Comparison of ENCODE assay signal across 8 cellular contexts in genomic region chr22:30424471-30425326, GRCh38. TPM values are rescaled to one million over a fixed set of nuclear protein-coding genes. Genes with fewer than 3 reads are reported as not detected.
DNase-seq lines count a peak whose midpoint lies in the region; ATAC-seq and TF ChIP-seq lines count a peak whose summit lies in the region.

No MANE protein-coding gene starts in this region.

- H3K4me3 ChIP-seq in Panc1 (ENCODE audit: low read depth in 2 of 2, low read length in 2 of 2) = peak overlapping the region; percentile 62 to 82

- in situ Hi-C loops in Panc1 (cut with HindIII; ENCODE audit: low pct_unique_long_range_greater_than_20kb, low sequenced_read_pairs) = no loop called here

- H3K4me3 Mint-ChIP-seq in activated CD4-positive, alpha-beta T cell treated with anti-CD3 and anti-CD28 coated beads, Interleukin-2, amount 10 ng/mL, durations not matched to agents 7 days and 5 days = peak overlapping the region; percentile 99
- peak overlapping the region; percentile 93 to 99 (median 99) for H3K4me3 Mint-ChIP-seq in naive B cell

- ATAC-seq in Panc1 = no peak
- ATAC-seq in naive B cell (ENCODE audit: low read depth in 2 of 2) = no peak
- ATAC-seq in GM19397 (IDR thresholded peaks at IDR 0.05; ENCODE audit: unreplicated experiment) = no peak

- peak; percentile 40 for DNase-seq in activated CD4-positive, alpha-beta T cell treated with anti-CD3 and anti-CD28 coated beads, Interleukin-2, amount 10 ng/mL, durations not matched to agents 7 days and 5 days
- no peak for DNase-seq in activated CD4-positive, alpha-beta T cell treated with anti-CD3 and anti-CD28 coated beads for 4 hours
- no peak for DNase-seq in Panc1 (ENCODE audit: low read depth, low spot score)
- peak; percentile 55 for DNase-seq in ecto neural progenitor cell (ENCODE audit: low spot score)
- no peak for DNase-seq in naive B cell
- no peak for DNase-seq in NCI-H524 treated with DMSO at 0.1 percent for 48 hours (lab: John Stamatoyannopoulos, UW)
- no peak for DNase-seq in 8988T

- H3K9me3 ChIP-seq in Panc1 (ENCODE audit: control insufficient read depth, insufficient read depth, low read depth, low read length) = no peaks in the 10 kb centered on the region

- no peak for TF ChIP-seq CTCF in Panc1 (IDR thresholded peaks at IDR 0.05)

- H3K27me3 ChIP-seq in Panc1 (ENCODE audit: control insufficient read depth, insufficient read depth, low read length) = no peaks in the 10 kb centered on the region

- peak overlapping the region; percentile 99 for H3K27ac Mint-ChIP-seq in activated CD4-positive, alpha-beta T cell treated with anti-CD3 and anti-CD28 coated beads, Interleukin-2, amount 10 ng/mL, durations not matched to agents 7 days and 5 days
- peak overlapping the region in 5 of 6 donors; percentile 49 to 99 (median 98) for H3K27ac Mint-ChIP-seq in naive B cell

- H3K4me1 Mint-ChIP-seq in activated CD4-positive, alpha-beta T cell treated with anti-CD3 and anti-CD28 coated beads, Interleukin-2, amount 10 ng/mL, durations not matched to agents 7 days and 5 days = peaks cover 61% of the 10 kb centered on the region
- H3K4me1 Mint-ChIP-seq in naive B cell = peaks cover 35 to 52% (median 48%) of the 10 kb centered on the region in 3 donors

- peak overlapping the region; percentile 88 for H3K27ac ChIP-seq in Panc1 (ENCODE audit: low read length)

- CTCF ChIA-PET in activated CD4-positive, alpha-beta T cell treated with anti-CD3 and anti-CD28 coated beads, Interleukin-2, amount 10 ng/mL, durations not matched to agents 7 days and 5 days (lab: Charles Lee) = interaction anchor here (0.5 to 7.4 kb wide), 19 partner anchors 10 to 391 kb away, joined by 3 to 91 read pairs (median 6); partner anchors contain the start of genes CASTOR1, CCDC157, RNF215 and SEC14L2
- CTCF ChIA-PET in Panc1 (lab: Charles Lee) = interaction anchor here (0.7 to 1.2 kb wide), 2 partner anchors 28 to 33 kb away, joined by 4 read pairs; partner anchors contain the start of gene SEC14L2

- intact Hi-C loops in Panc1 (cut with micrococcal nuclease; ENCODE audit: unreplicated experiment) = no loop called here

- no peaks in the 10 kb centered on the region for H3K27me3 Mint-ChIP-seq in activated CD4-positive, alpha-beta T cell treated with anti-CD3 and anti-CD28 coated beads, Interleukin-2, amount 10 ng/mL, durations not matched to agents 7 days and 5 days
- H3K27me3 Mint-ChIP-seq in naive B cell = no peaks in the 10 kb centered on the region

- peaks cover 24% of the 10 kb centered on the region for H3K4me1 ChIP-seq in Panc1 (ENCODE audit: control insufficient read depth, insufficient read depth, low read length)

- no peaks in the 10 kb centered on the region; the same call in 1 of the 2 replicates for H3K36me3 ChIP-seq in Panc1 (ENCODE audit: control insufficient read depth, insufficient read depth, low read length)

- BruUV-seq in Panc1 (replicated peaks; lab: Mats Ljungman, UMichigan) = no TSS peak

- no peaks in the 10 kb centered on the region for H3K9me3 Mint-ChIP-seq in activated CD4-positive, alpha-beta T cell treated with anti-CD3 and anti-CD28 coated beads, Interleukin-2, amount 10 ng/mL, durations not matched to agents 7 days and 5 days
- no peaks in the 10 kb centered on the region for H3K9me3 Mint-ChIP-seq in naive B cell

- H3K36me3 Mint-ChIP-seq in activated CD4-positive, alpha-beta T cell treated with anti-CD3 and anti-CD28 coated beads, Interleukin-2, amount 10 ng/mL, durations not matched to agents 7 days and 5 days (ENCODE audit: low read depth) = peaks cover 35% of the 10 kb centered on the region
- H3K36me3 Mint-ChIP-seq in naive B cell = no peaks in the 10 kb centered on the region

- POLR2A ChIA-PET in activated CD4-positive, alpha-beta T cell treated with anti-CD3 and anti-CD28 coated beads, Interleukin-2, amount 10 ng/mL, durations not matched to agents 7 days and 5 days (lab: Charles Lee) = interaction anchor here (0.7 to 1.0 kb wide), 2 partner anchors 15 to 28 kb away, joined by 3 to 4 read pairs; partner anchors contain the start of gene SEC14L2
- POLR2A ChIA-PET in Panc1 (lab: Charles Lee) = interaction anchor here (0.8 to 1.3 kb wide), 2 partner anchors 13 to 15 kb away, joined by 3 to 5 read pairs; no protein-coding TSS in a partner anchor

RNA-seq across cellular contexts. Expression of gene MTFP1, which starts 0.9 kb away (rescaled TPM):
- 10 to 100 TPM; 34.5 to 40.0 TPM for total RNA-seq in activated CD4-positive, alpha-beta T cell treated with anti-CD3 and anti-CD28 coated beads, Interleukin-2, amount 10 ng/mL, durations not matched to agents 7 days and 5 days
- 21.5 TPM for total RNA-seq in Panc1 (2021; ENCODE audit: unreplicated experiment)
- 43.6 TPM for polyA plus RNA-seq in Panc1 (2012; ENCODE audit: insufficient read length)
- 10 to 100 TPM in 4 of 6 donors, 1 to 10 TPM in 2; 2.6 to 18.0 (median 13.2) TPM for polyA plus RNA-seq in naive B cell (ENCODE audit: low read depth in 6 of 6)

RNA-seq across cellular contexts. Expression of gene SEC14L2, which starts 27.9 kb away (rescaled TPM):
- 10 to 100 TPM in 1 of 2 experiments, 1 to 10 TPM in 1; 7.6 to 10.5 TPM for total RNA-seq in activated CD4-positive, alpha-beta T cell treated with anti-CD3 and anti-CD28 coated beads, Interleukin-2, amount 10 ng/mL, durations not matched to agents 7 days and 5 days
- total RNA-seq in Panc1 (2021; ENCODE audit: unreplicated experiment) = 10.7 TPM
- 7.2 TPM for polyA plus RNA-seq in Panc1 (2012; ENCODE audit: insufficient read length)
- polyA plus RNA-seq in naive B cell (ENCODE audit: low read depth in 6 of 6) = 1 to 10 TPM in 3 of 6 donors, under 1 TPM in 3; 0.60 to 2.6 (median 1.0) TPM

RNA-seq across cellular contexts. Expression of gene RNF215, which starts 37.5 kb away (rescaled TPM):
- total RNA-seq in activated CD4-positive, alpha-beta T cell treated with anti-CD3 and anti-CD28 coated beads, Interleukin-2, amount 10 ng/mL, durations not matched to agents 7 days and 5 days = 1 to 10 TPM; 9.8 to 9.9 TPM
- 35.8 TPM for total RNA-seq in Panc1 (2021; ENCODE audit: unreplicated experiment)
- polyA plus RNA-seq in Panc1 (2012; ENCODE audit: insufficient read length) = 37.7 TPM
- polyA plus RNA-seq in naive B cell (ENCODE audit: low read depth in 6 of 6) = 1 to 10 TPM in 1 of 6 donors, under 1 TPM in 4, not detected in 1; 0.30 to 1.0 (median 0.95) TPM

RNA-seq across cellular contexts. Expression of gene SEC14L3, which starts 47.1 kb away (rescaled TPM):
- not detected for total RNA-seq in activated CD4-positive, alpha-beta T cell treated with anti-CD3 and anti-CD28 coated beads, Interleukin-2, amount 10 ng/mL, durations not matched to agents 7 days and 5 days
- total RNA-seq in Panc1 (2021; ENCODE audit: unreplicated experiment) = not detected
- polyA plus RNA-seq in Panc1 (2012; ENCODE audit: insufficient read length) = not detected
- not detected for polyA plus RNA-seq in naive B cell (ENCODE audit: low read depth in 6 of 6)

Comparison
In these comparisons a context has a peak if more than half of its experiments do, and no peak if none do; other contexts are left out.
1. DNase-seq: peak in activated CD4-positive, alpha-beta T cell treated with anti-CD3 and anti-CD28 coated beads, Interleukin-2, amount 10 ng/mL, durations not matched to agents 7 days and 5 days (single experiment) and ecto neural progenitor cell (single experiment); none in activated CD4-positive, alpha-beta T cell treated with anti-CD3 and anti-CD28 coated beads for 4 hours (0 of 2), Panc1 (single experiment), naive B cell (single experiment), NCI-H524 treated with DMSO at 0.1 percent for 48 hours (single experiment) and 8988T (single experiment).